ENCODE assay signal across 17 cellular contexts in the genomic region with DNA sequence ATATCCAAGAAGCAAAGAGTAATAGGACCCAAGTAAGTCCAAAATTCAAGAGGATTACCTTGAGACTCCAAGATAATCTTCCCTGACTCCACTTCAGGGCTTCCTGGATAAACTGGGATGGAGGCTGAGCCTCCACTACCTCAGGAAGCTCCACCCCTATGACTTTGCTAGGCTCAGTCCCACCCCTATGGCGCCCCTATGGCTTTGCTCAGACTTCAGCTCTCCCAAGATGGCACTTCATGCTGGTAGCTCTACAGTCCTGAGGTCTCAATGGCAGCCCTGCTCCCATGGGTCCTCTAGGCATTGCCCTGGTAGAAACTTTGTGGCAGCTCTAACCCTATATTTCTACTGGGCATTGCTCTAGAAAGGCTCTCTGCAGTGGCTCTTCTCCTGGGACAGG.
"Had no signal": no experiment of that assay in that cellular context is flagged by ENCODE, and none has a peak within 500 bp of the region (broad histone marks: within the 10 kb centered on the region; RNA-seq: fewer than 3 reads in every experiment).

No MANE protein-coding gene starts in this region.

- H3K4me1 ChIP-seq: esophagus muscularis mucosa, foreskin keratinocyte, gastroesophageal sphincter, heart right ventricle, left lung, lower lobe of right lung had no signal

- H3K27ac ChIP-seq: coronary artery, dorsolateral prefrontal cortex, esophagus muscularis mucosa, foreskin keratinocyte, gastroesophageal sphincter, heart right ventricle, left lung, lower lobe of right lung had no signal

- H3K4me3 ChIP-seq: coronary artery, dorsolateral prefrontal cortex, esophagus muscularis mucosa, gastroesophageal sphincter, heart right ventricle, left lung, lower lobe of right lung, mucosa of descending colon had no signal

- H3K27ac Mint-ChIP-seq: mesothelial cell of epicardium had no signal

- H3K4me1 Mint-ChIP-seq: mesothelial cell of epicardium had no signal

- H3K9me3 ChIP-seq: esophagus muscularis mucosa, gastroesophageal sphincter, heart right ventricle, left lung, lower lobe of right lung, mucosa of descending colon had no signal

- H3K27me3 ChIP-seq: dorsolateral prefrontal cortex, esophagus muscularis mucosa, foreskin keratinocyte, gastroesophageal sphincter, heart right ventricle, left lung had no signal

- DNase-seq: dermis blood vessel endothelial cell; dorsolateral prefrontal cortex; effector CD4-positive, alpha-beta T cell; effector memory CD4-positive, alpha-beta T cell; foreskin keratinocyte; heart right ventricle; hippocampal formation; left cardiac atrium; left lung; left ventricle myocardium superior; lower lobe of right lung; mesenchymal stem cell; mucosa of descending colon had no signal

- H3K4me3 Mint-ChIP-seq: mesothelial cell of epicardium had no signal
